ENCODE assay signal across 8 cellular contexts in genomic region chr4:159048166-159048886, GRCh38. TPM values are rescaled to one million over a fixed set of nuclear protein-coding genes. Genes with fewer than 3 reads are reported as not detected.
DNase-seq lines count a peak whose midpoint lies in the region; ATAC-seq and TF ChIP-seq lines count a peak whose summit lies in the region.

No MANE protein-coding gene starts in this region.

- ATAC-seq in GM21786 (IDR thresholded peaks at IDR 0.05; ENCODE audit: unreplicated experiment) (no peak), HG02571 (IDR thresholded peaks at IDR 0.05; ENCODE audit: unreplicated experiment) (no peak)

- peak overlapping the region in 3 of 5 donors; percentile 10 to 70 (median 11) for H3K9ac ChIP-seq in subcutaneous abdominal adipose tissue (ENCODE audit: low read length in 5 of 5)

- H3K9me3 ChIP-seq in breast epithelium = no peaks in the 10 kb centered on the region
- no peaks in the 10 kb centered on the region for H3K9me3 ChIP-seq in subcutaneous abdominal adipose tissue (ENCODE audit: control insufficient read depth in 5 of 5, low read length in 5 of 5)

- in situ Hi-C loops in GM13977 (cut with MboI; ENCODE audit: low pct_unique_long_range_greater_than_20kb, low sequenced_read_pairs, unreplicated experiment) = no loop called here

- H3K27ac ChIP-seq in breast epithelium = peak overlapping the region; percentile 46 to 65
- no peak overlapping the region for H3K27ac ChIP-seq in subcutaneous abdominal adipose tissue (ENCODE audit: low read depth, low read length)

- no peaks in the 10 kb centered on the region for H3K4me1 ChIP-seq in breast epithelium
- H3K4me1 ChIP-seq in subcutaneous abdominal adipose tissue (ENCODE audit: control insufficient read depth in 5 of 5, insufficient read depth in 5 of 5, low read length in 5 of 5) = peaks cover 4 to 19% (median 8%) of the 10 kb centered on the region in 5 donors

- TF ChIP-seq CTCF in breast epithelium (IDR thresholded peaks at IDR 0.05) (no peak), kidney epithelial cell (IDR thresholded peaks at IDR 0.05; ENCODE audit: insufficient read depth, low read length, poor library complexity, severe bottlenecking) (no peak), GM13977 (IDR thresholded peaks at IDR 0.05; ENCODE audit: extremely low read depth, insufficient read depth, missing control alignments) (no peak)

- DNase-seq in NCI-H1092 treated with DMSO at 0.1 percent for 48 hours (lab: John Stamatoyannopoulos, UW) = peak; percentile 43
- peak; percentile 57 to 64 for DNase-seq in breast epithelium (ENCODE audit: low spot score in 2 of 2)
- peak; percentile 38 for DNase-seq in kidney epithelial cell (ENCODE audit: low read depth)
- DNase-seq in GM13977 (ENCODE audit: low spot score) = no peak
- no peak for DNase-seq in SIG-M5 treated with dmso at 0.1 percent for 504 hours (lab: John Stamatoyannopoulos, UW; ENCODE audit: unreplicated experiment)

- H3K27me3 ChIP-seq in breast epithelium = no peaks in the 10 kb centered on the region
- no peaks in the 10 kb centered on the region for H3K27me3 ChIP-seq in kidney epithelial cell (ENCODE audit: control insufficient read depth, insufficient read depth, low read length)
- H3K27me3 ChIP-seq in subcutaneous abdominal adipose tissue (ENCODE audit: control insufficient read depth in 5 of 5, insufficient read depth in 4 of 5, low read length in 5 of 5) = no peaks in the 10 kb centered on the region

- H3K36me3 ChIP-seq in breast epithelium (no peaks in the 10 kb centered on the region), kidney epithelial cell (ENCODE audit: control insufficient read depth, insufficient read depth, low read length) (no peaks in the 10 kb centered on the region), subcutaneous abdominal adipose tissue (ENCODE audit: control insufficient read depth in 5 of 5, insufficient read depth in 5 of 5, low read length in 5 of 5) (no peaks in the 10 kb centered on the region)

- TF ChIP-seq POLR2A in breast epithelium (IDR thresholded peaks at IDR 0.05) = no peak

- intact Hi-C loops in breast epithelium (cut with DNase I; ENCODE audit: low total_unique reads) = no loop called here

- H3K4me3 ChIP-seq in breast epithelium = peak overlapping the region in 2 of 3 donors; percentile 35 to 58
- peak overlapping the region; percentile 5 for H3K4me3 ChIP-seq in kidney epithelial cell (ENCODE audit: low read depth, low read length)
- peak overlapping the region; percentile 40 to 80 (median 60) for H3K4me3 ChIP-seq in subcutaneous abdominal adipose tissue (ENCODE audit: low read depth in 1 of 5, low read length in 5 of 5)

RNA-seq across cellular contexts. Expression of gene RAPGEF2, which starts 54.6 kb away (rescaled TPM):
- 10 to 100 TPM; 47.0 to 84.0 (median 51.5) TPM for total RNA-seq in breast epithelium
- total RNA-seq in kidney epithelial cell = 32.6 and 37.7 TPM in 2 replicates

Comparison
In these comparisons a context has a peak if more than half of its experiments do, and no peak if none do; other contexts are left out.
1. DNase-seq: peak in NCI-H1092 treated with DMSO at 0.1 percent for 48 hours (single experiment), breast epithelium (2 of 2) and kidney epithelial cell (single experiment); none in GM13977 (single experiment) and SIG-M5 treated with dmso at 0.1 percent for 504 hours (single experiment).
2. H3K4me3 ChIP-seq: peak in every context shown above with its lines; median percentile 60 in subcutaneous abdominal adipose tissue; 46 in breast epithelium; 5 in kidney epithelial cell.